Comparison of ENCODE assay signal across 1 cellular context in the genomic region with DNA sequence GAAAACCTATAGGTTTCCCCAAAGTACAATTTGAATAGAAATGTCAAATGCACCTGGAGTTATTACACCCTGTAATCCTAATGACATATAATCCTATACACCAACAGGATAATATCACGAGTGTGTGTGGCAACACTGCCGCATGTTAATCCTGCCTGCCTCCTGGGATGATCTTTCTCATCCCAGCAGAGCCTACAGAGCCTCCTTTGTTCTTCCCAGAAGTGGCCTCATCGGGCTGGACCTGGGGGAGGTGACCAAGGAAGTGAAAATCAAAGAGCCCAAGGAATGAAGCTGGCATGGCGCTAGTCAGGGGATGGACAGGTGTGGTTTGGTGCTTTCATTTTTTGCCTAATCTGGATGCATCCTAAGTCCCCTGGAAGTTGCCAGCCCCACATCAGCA.
TF ChIP-seq lines count a peak whose summit lies in the region.

No MANE protein-coding gene starts in this region.

TF ChIP-seq in H1, 55 proteins besides CTCF, POLR2A, EP300 and RAD21:
- TF ChIP-seq RXRA (IDR thresholded peaks at IDR 0.05; ENCODE audit: insufficient read depth, low read depth, low read length) (no peak), POLR2AphosphoS5 (IDR thresholded peaks at IDR 0.05; ENCODE audit: low read depth, low read length) (no peak), ATF3 (IDR thresholded peaks at IDR 0.05; ENCODE audit: insufficient read depth, low read depth, low read length) (no peak), CBX8 (IDR thresholded peaks at IDR 0.05; ENCODE audit: borderline replicate concordance, low read depth, low read length) (no peak), SUZ12 (IDR thresholded peaks at IDR 0.05; ENCODE audit: low read length) (no peak), RBBP5 (IDR thresholded peaks at IDR 0.05; ENCODE audit: borderline replicate concordance, low read depth, low read length) (no peak), GTF2F1 (IDR thresholded peaks at IDR 0.05; ENCODE audit: borderline replicate concordance, low read depth, low read length) (no peak), KDM4A (IDR thresholded peaks at IDR 0.05; ENCODE audit: low read depth, low read length, severe bottlenecking) (no peak), SIN3A (conservative IDR thresholded peaks at IDR 0.05 in 1 of 2, IDR thresholded peaks at IDR 0.05 in 1 of 2; ENCODE audit: low read depth in 1 of 2, low read length in 2 of 2) (no peak), POU5F1 (IDR thresholded peaks at IDR 0.05; ENCODE audit: low read depth, low read length) (no peak), BRCA1 (IDR thresholded peaks at IDR 0.05; ENCODE audit: low read depth, low read length) (no peak), JUND (IDR thresholded peaks at IDR 0.05; ENCODE audit: low read length) (no peak)
TF ChIP-seq in H1: peak in this region for 0.
